Comparison of ENCODE assay signal across 20 cellular contexts in genomic region chr2:105615352-105615751, GRCh38.
DNase-seq lines count a peak whose midpoint lies in the region; ATAC-seq and TF ChIP-seq lines count a peak whose summit lies in the region.
"Had no signal": no experiment of that assay in that cellular context is flagged by ENCODE, and none has a peak within 500 bp of the region (broad histone marks: within the 10 kb centered on the region; RNA-seq: fewer than 3 reads in every experiment).

No MANE protein-coding gene starts in this region.

- no peaks in the 10 kb centered on the region for H3K9me3 Mint-ChIP-seq in Calu3 (ENCODE audit: low read depth, unreplicated experiment)
- H3K9me3 Mint-ChIP-seq in endothelial cell (ENCODE audit: unreplicated experiment) = no peaks in the 10 kb centered on the region
- H3K9me3 Mint-ChIP-seq: H9 had no signal

- H3K27me3 ChIP-seq in body of pancreas = no peaks in the 10 kb centered on the region
- no peaks in the 10 kb centered on the region for H3K27me3 ChIP-seq in rectal smooth muscle tissue (ENCODE audit: control insufficient read depth, insufficient read depth, low read length)
- no peaks in the 10 kb centered on the region for H3K27me3 ChIP-seq in tibial artery
- H3K27me3 ChIP-seq in A673 (replicated peaks; ENCODE audit: insufficient read depth, low read depth, low read length, poor library complexity) = no peaks in the 10 kb centered on the region
- H3K27me3 ChIP-seq: BE2C had no signal

- ATAC-seq in body of pancreas = peak; percentile 24
- ATAC-seq: HepG2, Right ventricle myocardium inferior had no signal

- TF ChIP-seq CTCF in Calu3 (IDR thresholded peaks at IDR 0.05; ENCODE audit: unreplicated experiment) (no peak), body of pancreas (IDR thresholded peaks at IDR 0.05) (no peak), tibial artery (IDR thresholded peaks at IDR 0.05) (no peak), A673 (conservative IDR thresholded peaks at IDR 0.05; ENCODE audit: low read depth, low read length) (no peak), endothelial cell (IDR thresholded peaks at IDR 0.05; ENCODE audit: unreplicated experiment) (no peak)

- TF ChIP-seq POLR2A in body of pancreas (IDR thresholded peaks at IDR 0.05) = peak in 2 of 3 donors; percentile 28 to 45

- H3K27ac Mint-ChIP-seq in Calu3 (ENCODE audit: unreplicated experiment) (peak overlapping the region; percentile 81), endothelial cell (ENCODE audit: unreplicated experiment) (no peak overlapping the region)
- H3K27ac Mint-ChIP-seq: CD4-positive, CD25-positive, alpha-beta regulatory T cell had no signal

- CTCF ChIA-PET in Calu3 (lab: Charles Lee) = interaction anchor here (0.6 kb wide), 1 partner anchor 97 kb away, joined by 3 read pairs; no protein-coding TSS in a partner anchor
- CTCF ChIA-PET in A673 (lab: Charles Lee) = no interaction called here

- intact Hi-C loops in Calu3 (cut with micrococcal nuclease; ENCODE audit: unreplicated experiment) = no loop called here
- intact Hi-C loops in body of pancreas (cut with DNase I) = no loop called here
- intact Hi-C loops in tibial artery (cut with DNase I; ENCODE audit: low total_unique reads) = no loop called here
- intact Hi-C loops in A673 (cut with micrococcal nuclease; ENCODE audit: unreplicated experiment) = no loop called here

- H3K36me3 ChIP-seq in body of pancreas (replicated peaks in 1 of 2; ENCODE audit: insufficient read depth in 1 of 2, low read depth in 2 of 2) (no peaks in the 10 kb centered on the region), rectal smooth muscle tissue (ENCODE audit: control insufficient read depth, insufficient read depth, low read length) (no peaks in the 10 kb centered on the region), tibial artery (no peaks in the 10 kb centered on the region), A673 (ENCODE audit: insufficient read depth, low read length, poor library complexity, severe bottlenecking) (no peaks in the 10 kb centered on the region)
- H3K36me3 ChIP-seq: BE2C had no signal

- BruUV-seq in Calu3 (replicated peaks; lab: Mats Ljungman, UMichigan) (no TSS peak), A673 (replicated peaks; lab: Mats Ljungman, UMichigan) (no TSS peak)

- H3K27me3 Mint-ChIP-seq in Calu3 (ENCODE audit: unreplicated experiment) = no peaks in the 10 kb centered on the region
- no peaks in the 10 kb centered on the region for H3K27me3 Mint-ChIP-seq in endothelial cell (ENCODE audit: unreplicated experiment)

- no peak overlapping the region for H3K9ac ChIP-seq in rectal smooth muscle tissue (ENCODE audit: low read length)

- H3K4me1 Mint-ChIP-seq in Calu3 (ENCODE audit: low read depth, unreplicated experiment) (peaks cover 37% of the 10 kb centered on the region), endothelial cell (ENCODE audit: unreplicated experiment) (peaks cover 1% of the 10 kb centered on the region)

- H3K36me3 Mint-ChIP-seq in Calu3 (ENCODE audit: insufficient read depth, unreplicated experiment) (peaks cover 13% of the 10 kb centered on the region), endothelial cell (ENCODE audit: low read depth, unreplicated experiment) (no peaks in the 10 kb centered on the region)
- H3K36me3 Mint-ChIP-seq: CD4-positive, CD25-positive, alpha-beta regulatory T cell had no signal

- H3K4me3 Mint-ChIP-seq in Calu3 (ENCODE audit: low read depth, unreplicated experiment) (peak overlapping the region; percentile 67), endothelial cell (ENCODE audit: unreplicated experiment) (no peak overlapping the region)
- H3K4me3 Mint-ChIP-seq: CD4-positive, CD25-positive, alpha-beta regulatory T cell; H9 had no signal

- H3K9me3 ChIP-seq in body of pancreas (no peaks in the 10 kb centered on the region), tibial artery (no peaks in the 10 kb centered on the region), A673 (ENCODE audit: low read depth, low read length, poor library complexity, severe bottlenecking) (no peaks in the 10 kb centered on the region)
- H3K9me3 ChIP-seq: BE2C had no signal

- WGBS in body of pancreas, 2 donors = 27 to 37% methylated on average over 7 of the region's 7 CpGs

- H3K4me3 ChIP-seq in body of pancreas (peak overlapping the region in 1 of 2 donors; percentile 21), rectal smooth muscle tissue (ENCODE audit: low read length) (peak overlapping the region; percentile 39), tibial artery (no peak overlapping the region), A673 (ENCODE audit: low read depth, low read length, poor library complexity, severe bottlenecking) (no peak overlapping the region)

- H3K27ac ChIP-seq in body of pancreas = peak overlapping the region; percentile 25 to 72 (median 56)
- H3K27ac ChIP-seq in rectal smooth muscle tissue (ENCODE audit: low read depth, low read length) = no peak overlapping the region
- no peak overlapping the region for H3K27ac ChIP-seq in tibial artery
- no peak overlapping the region for H3K27ac ChIP-seq in A673 (ENCODE audit: low read depth, low read length, poor library complexity, severe bottlenecking)

- DNase-seq in Calu3 (no peak), body of pancreas (peak in 2 of 4 donors; percentile 10 to 13), left kidney (ENCODE audit: low read depth, low spot score) (peak; percentile 39), tibial artery (no peak), A673 (ENCODE audit: low spot score) (no peak), endothelial cell (ENCODE audit: low spot score) (no peak)
- no peak for DNase-seq in stimulated activated CD4-positive, alpha-beta T cell treated with anti-CD3 and anti-CD28 coated beads, Interleukin-1b, Interleukin-23, amount 100 ng/mL, for 48 hours
- DNase-seq: 8988T; BE2C; CD4-positive, CD25-positive, alpha-beta regulatory T cell; COR-L47; GDM1; H9; Karpas-422; NCI-H1436; NCI-H2029; NCI-H2171 had no signal

- H3K4me1 ChIP-seq in body of pancreas (peaks cover 51% of the 10 kb centered on the region), rectal smooth muscle tissue (ENCODE audit: control insufficient read depth, insufficient read depth, low read length) (no peaks in the 10 kb centered on the region), tibial artery (no peaks in the 10 kb centered on the region), A673 (ENCODE audit: insufficient read depth, low read length, poor library complexity, severe bottlenecking) (no peaks in the 10 kb centered on the region)
- H3K4me1 ChIP-seq: BE2C had no signal

- POLR2A ChIA-PET in A673 (lab: Charles Lee; ENCODE audit: low non-redundant PET) = no interaction called here

Comparison
In these comparisons a context has a peak if more than half of its experiments do, and no peak if none do; other contexts are left out.
1. H3K27ac ChIP-seq: peak in body of pancreas (4 of 4); none in rectal smooth muscle tissue (single experiment), tibial artery (0 of 2) and A673 (single experiment).